In genomic region chr5:81986126-81986525, GRCh38 we compare ENCODE assay signal across 20 cellular contexts.
"Had no signal": no experiment of that assay in that cellular context is flagged by ENCODE, and none has a peak within 500 bp of the region (broad histone marks: within the 10 kb centered on the region; RNA-seq: fewer than 3 reads in every experiment).

No MANE protein-coding gene starts in this region.

- DNase-seq: KBM-7, MG63, NCI-H1092, NCI-H1105 treated with DMSO at 0.1 percent for 48 hours, NCI-H1417 treated with DMSO at 0.1 percent for 48 hours, NCI-H146, NCI-H187, NCI-H2029, NCI-H2081 treated with DMSO at 0.1 percent for 48 hours, NCI-H2171, NCI-H226, NCI-H446, NCI-H510A, NCI-H524 treated with DMSO at 0.1 percent for 48 hours, NCI-H69, NCI-H774, RPMI8226, SHP77, SK-N-SH, T-helper 1 cell had no signal
